In genomic region chr22:33920927-33921575, GRCh38 we compare ENCODE assay signal across 8 cellular contexts. TPM values are rescaled to one million over a fixed set of nuclear protein-coding genes. Genes with fewer than 3 reads are reported as not detected.
DNase-seq lines count a peak whose midpoint lies in the region; ATAC-seq and TF ChIP-seq lines count a peak whose summit lies in the region.

No MANE protein-coding gene starts in this region.

- TF ChIP-seq POLR2A in upper lobe of left lung (IDR thresholded peaks at IDR 0.05), result peak in 3 of 4 donors; percentile 40 to 82 (median 79)

- DNase-seq in GM04504 (ENCODE audit: low read depth) (peak; percentile 91), HFFc6 (peak; percentile 92), NCI-H1092 (lab: John Stamatoyannopoulos, UW) (peak; percentile 95), T-helper 1 cell (peak; percentile 27 to 77 (median 70)), anterior cingulate cortex (lab: John Stamatoyannopoulos, UW) (peak; percentile 61 to 99 (median 97)), left ventricle myocardium superior (peak; percentile 100), progenitor cell of endocrine pancreas (ENCODE audit: low spot score, unreplicated experiment) (peak; percentile 100), upper lobe of left lung (peak; percentile 97 to 100)

- H3K4me3 ChIP-seq in upper lobe of left lung, result peak overlapping the region; percentile 63 to 87 (median 79)

- peak overlapping the region; percentile 46 to 81 (median 72) for H3K27ac ChIP-seq in upper lobe of left lung

- H3K36me3 Mint-ChIP-seq in HFFc6 (ENCODE audit: low read depth) (no peaks in the 10 kb centered on the region), progenitor cell of endocrine pancreas (ENCODE audit: insufficient read depth) (peaks cover 6% of the 10 kb centered on the region)

- H3K9me3 Mint-ChIP-seq in HFFc6, result no peaks in the 10 kb centered on the region
- H3K9me3 Mint-ChIP-seq in progenitor cell of endocrine pancreas (ENCODE audit: low read depth), result no peaks in the 10 kb centered on the region

- H3K27me3 ChIP-seq in upper lobe of left lung, result peaks cover 0 to 6% (median 2%) of the 10 kb centered on the region in 4 donors

- no peak for TF ChIP-seq EP300 in upper lobe of left lung (IDR thresholded peaks at IDR 0.05)

- H3K36me3 ChIP-seq in upper lobe of left lung, result no peaks in the 10 kb centered on the region

- H3K27ac Mint-ChIP-seq in HFFc6 (no peak overlapping the region; the same call in 1 of the 2 replicates), progenitor cell of endocrine pancreas (peak overlapping the region; percentile 94)

- H3K4me3 Mint-ChIP-seq in HFFc6, result peak overlapping the region; percentile 90
- peak overlapping the region; percentile 92 for H3K4me3 Mint-ChIP-seq in progenitor cell of endocrine pancreas (ENCODE audit: low read depth)

- intact Hi-C loops in left ventricle myocardium superior (cut with micrococcal nuclease), result no loop called here

- peaks cover 36% of the 10 kb centered on the region for H3K4me1 Mint-ChIP-seq in HFFc6 (ENCODE audit: low read depth)
- H3K4me1 Mint-ChIP-seq in progenitor cell of endocrine pancreas (ENCODE audit: low read depth), result peaks cover 47% of the 10 kb centered on the region

- no peak for TF ChIP-seq CTCF in HFFc6 (IDR thresholded peaks at IDR 0.05)
- TF ChIP-seq CTCF in progenitor cell of endocrine pancreas (IDR thresholded peaks at IDR 0.05; ENCODE audit: unreplicated experiment), result no peak
- TF ChIP-seq CTCF in upper lobe of left lung (IDR thresholded peaks at IDR 0.05), result no peak

- no peaks in the 10 kb centered on the region for H3K9me3 ChIP-seq in upper lobe of left lung

- WGBS in upper lobe of left lung, 2 donors, result 0% methylated on average over 9 to 16 of the region's 72 CpGs

- H3K27me3 Mint-ChIP-seq in HFFc6 (ENCODE audit: insufficient read depth) (peaks cover 10% of the 10 kb centered on the region), progenitor cell of endocrine pancreas (no peaks in the 10 kb centered on the region)

- H3K4me1 ChIP-seq in upper lobe of left lung, result peaks cover 12 to 46% (median 30%) of the 10 kb centered on the region in 4 donors

- ATAC-seq in left ventricle myocardium superior (peak; percentile 91), upper lobe of left lung (ENCODE audit: low FRiP score in 2 of 2) (peak; percentile 95 to 97)

RNA-seq across cellular contexts. Expression of gene LARGE1, which starts 0.8 kb away (rescaled TPM):
- 1 to 10 TPM; 4.9 to 7.3 (median 6.5) TPM for total RNA-seq in HFFc6 (2021; fragmentation: NEBNext Ultra II Directional; extraction: Animal tissue kit (Norgen Biotek cat#: 25700))
- 147 TPM for total RNA-seq in left ventricle myocardium superior
- 166 and 195 TPM in 2 replicates for total RNA-seq in progenitor cell of endocrine pancreas
- total RNA-seq in upper lobe of left lung, result 10 to 100 TPM; 14.0 to 56.6 (median 25.3) TPM

Comparison
In these comparisons a context has a peak if more than half of its experiments do, and no peak if none do; other contexts are left out.
1. Peak in every context shown above with its lines: DNase-seq, ATAC-seq, H3K4me3 ChIP-seq and H3K27ac ChIP-seq.